In genomic region chrX:1392376-1393130, GRCh38 we compare ENCODE assay signal across 8 cellular contexts. TPM values are rescaled to one million over a fixed set of nuclear protein-coding genes. Genes with fewer than 3 reads are reported as not detected.
DNase-seq lines count a peak whose midpoint lies in the region; ATAC-seq and TF ChIP-seq lines count a peak whose summit lies in the region.

No MANE protein-coding gene starts in this region.

- peak; percentile 27 for ATAC-seq in CD8-positive, alpha-beta T cell
- ATAC-seq in GM21367 (IDR thresholded peaks at IDR 0.05; ENCODE audit: unreplicated experiment) = peak; percentile 14
- ATAC-seq in activated naive CD4-positive, alpha-beta T cell treated with anti-CD3 and anti-CD28 coated beads, Interleukin-2, amount 50 U/mL, for 72 hours = peak; percentile 33 to 39
- ATAC-seq in Right ventricle myocardium inferior = peak; percentile 53

- H3K4me3 Mint-ChIP-seq in CD8-positive, alpha-beta T cell = peak overlapping the region; percentile 90

- peaks cover 35% of the 10 kb centered on the region for H3K36me3 ChIP-seq in CD8-positive, alpha-beta T cell (ENCODE audit: insufficient read depth, low read length)

- peak overlapping the region; percentile 96 for H3K27ac ChIP-seq in CD8-positive, alpha-beta T cell (ENCODE audit: low read depth, low read length)

- no peaks in the 10 kb centered on the region for H3K9me3 ChIP-seq in CD8-positive, alpha-beta T cell (ENCODE audit: low read length)

- CTCF ChIA-PET in CD8-positive, alpha-beta T cell (lab: Charles Lee) = no interaction called here

- H3K4me1 ChIP-seq in CD8-positive, alpha-beta T cell (ENCODE audit: insufficient read depth, low read length) = peaks cover 44% of the 10 kb centered on the region

- intact Hi-C loops in CD8-positive, alpha-beta T cell (cut with DNase I, micrococcal nuclease) = loop anchor here (1.0 to 5.0 kb wide), 10 partner anchors 61 to 1304 kb away; partner anchors contain the start of genes AKAP17A (in 2 of the 2), P2RY8 (in 2 of the 2), CD99 (in 1 of the 2) and DHRSX (in 1 of the 2)
- intact Hi-C loops in Right ventricle myocardium inferior (cut with DNase I) = loop anchor here (1.0 to 5.0 kb wide), 5 partner anchors 60 to 1310 kb away; partner anchors contain the start of gene AKAP17A

- no peak for TF ChIP-seq CTCF in CD8-positive, alpha-beta T cell (IDR thresholded peaks at IDR 0.05)

- H3K27ac Mint-ChIP-seq in CD8-positive, alpha-beta T cell = peak overlapping the region; percentile 92
- peak overlapping the region; percentile 97 to 99 for H3K27ac Mint-ChIP-seq in activated naive CD4-positive, alpha-beta T cell treated with anti-CD3 and anti-CD28 coated beads, Interleukin-2, amount 50 U/mL, for 72 hours

- DNase-seq in CD8-positive, alpha-beta T cell = no peak
- DNase-seq in HS-27A (ENCODE audit: low read depth) (peak; percentile 39), Right ventricle myocardium inferior (ENCODE audit: missing footprints) (peak; percentile 87), pons (ENCODE audit: low spot score) (peak; percentile 56), DMS 273 (lab: John Stamatoyannopoulos, UW; ENCODE audit: unreplicated experiment) (no peak), hypothalamus (lab: John Stamatoyannopoulos, UW) (no peak)
- no peak for DNase-seq in activated naive CD4-positive, alpha-beta T cell treated with anti-CD3 and anti-CD28 coated beads, Interleukin-2, amount 50 U/mL, for 72 hours (ENCODE audit: low spot score in 2 of 2)

- H3K4me3 ChIP-seq in CD8-positive, alpha-beta T cell (ENCODE audit: low read depth, low read length) = peak overlapping the region; percentile 99

- no peaks in the 10 kb centered on the region for H3K27me3 ChIP-seq in CD8-positive, alpha-beta T cell (ENCODE audit: insufficient read depth, low read length)

- H3K27me3 Mint-ChIP-seq in CD8-positive, alpha-beta T cell (ENCODE audit: low read depth) = no peaks in the 10 kb centered on the region

- peaks cover 46% of the 10 kb centered on the region for H3K4me1 Mint-ChIP-seq in CD8-positive, alpha-beta T cell (ENCODE audit: low read depth)

- POLR2A ChIA-PET in CD8-positive, alpha-beta T cell (lab: Charles Lee) = no interaction called here

- H3K9me3 Mint-ChIP-seq in CD8-positive, alpha-beta T cell = no peaks in the 10 kb centered on the region
- no peaks in the 10 kb centered on the region for H3K9me3 Mint-ChIP-seq in activated naive CD4-positive, alpha-beta T cell treated with anti-CD3 and anti-CD28 coated beads, Interleukin-2, amount 50 U/mL, for 72 hours

- peaks cover 42% of the 10 kb centered on the region for H3K36me3 Mint-ChIP-seq in CD8-positive, alpha-beta T cell
- H3K36me3 Mint-ChIP-seq in activated naive CD4-positive, alpha-beta T cell treated with anti-CD3 and anti-CD28 coated beads, Interleukin-2, amount 50 U/mL, for 72 hours = peaks cover 46 to 51% of the 10 kb centered on the region in 2 donors

RNA-seq across cellular contexts. Expression of gene SLC25A6, which starts 0.6 kb away (rescaled TPM):
- 100 to 1,000 TPM; 382 to 404 TPM for total RNA-seq in CD8-positive, alpha-beta T cell
- total RNA-seq in activated naive CD4-positive, alpha-beta T cell treated with anti-CD3 and anti-CD28 coated beads, Interleukin-2, amount 50 U/mL, for 72 hours = 100 to 1,000 TPM; 382 to 645 TPM
- 145 TPM for total RNA-seq in Right ventricle myocardium inferior

RNA-seq across cellular contexts. Expression of gene IL3RA, which starts 56.0 kb away (rescaled TPM):
- 1 to 10 TPM in 1 of 2 experiments, under 1 TPM in 1; 0.94 to 1.1 TPM for total RNA-seq in CD8-positive, alpha-beta T cell
- total RNA-seq in activated naive CD4-positive, alpha-beta T cell treated with anti-CD3 and anti-CD28 coated beads, Interleukin-2, amount 50 U/mL, for 72 hours = under 1 TPM; 0.41 to 0.73 TPM
- total RNA-seq in Right ventricle myocardium inferior = 8.1 TPM

Comparison
In these comparisons a context has a peak if more than half of its experiments do, and no peak if none do; other contexts are left out.
1. DNase-seq: peak in HS-27A (single experiment), Right ventricle myocardium inferior (single experiment) and pons (single experiment); none in CD8-positive, alpha-beta T cell (0 of 7), activated naive CD4-positive, alpha-beta T cell treated with anti-CD3 and anti-CD28 coated beads, Interleukin-2, amount 50 U/mL, for 72 hours (0 of 2), DMS 273 (single experiment) and hypothalamus (0 of 51).
2. Peak in every context shown above with its lines, with median percentiles within 50 percentile points of each other: ATAC-seq.